ENCODE assay signal across 8 cellular contexts in genomic region chr10:87660484-87661133, GRCh38. TPM values are rescaled to one million over a fixed set of nuclear protein-coding genes. Genes with fewer than 3 reads are reported as not detected.
A peak's percentile ranks its signal among the peaks of the same experiment; 100 is the strongest.
DNase-seq lines count a peak whose midpoint lies in the region; ATAC-seq, FAIRE-seq and TF ChIP-seq lines count a peak whose summit lies in the region.

No MANE protein-coding gene starts in this region.

- H4K20me1 ChIP-seq in SU-DHL-6 (ENCODE audit: low read depth, low read length) (no peaks in the 10 kb centered on the region), osteoblast (ENCODE audit: insufficient read depth, low read length) (peaks cover 17% of the 10 kb centered on the region)

- 0 out of 2 replicates have a peak overlapping the region, but pooled peaks have one; percentile 23 for H3K9ac ChIP-seq in SU-DHL-6 (ENCODE audit: low read length)

- H3K9me3 ChIP-seq in SU-DHL-6 (ENCODE audit: insufficient read depth, low read length) = no peaks in the 10 kb centered on the region
- H3K9me3 ChIP-seq in osteoblast (ENCODE audit: low read depth, low read length) = no peaks in the 10 kb centered on the region

- in situ Hi-C loops in GM13977 (cut with MboI; ENCODE audit: low pct_unique_long_range_greater_than_20kb, low sequenced_read_pairs, unreplicated experiment) = loop anchor here (25.0 kb wide), 1 partner anchor 902 kb away; no protein-coding TSS in a partner anchor

- DNase-seq in GM18507 (ENCODE audit: extremely low spot score, insufficient read length, low read depth) = no peak
- peak; percentile 76 for DNase-seq in fibroblast of peridontal ligament (ENCODE audit: extremely low read depth)
- peak; percentile 88 for DNase-seq in osteoblast (ENCODE audit: insufficient read length, low spot score, missing footprints)
- DNase-seq in germinal center (ENCODE audit: low spot score) = no peak
- no peak for DNase-seq in GM13977 (ENCODE audit: low spot score)
- no peak for DNase-seq in NCI-H2107 (lab: John Stamatoyannopoulos, UW)

- no peaks in the 10 kb centered on the region for H3F3A ChIP-seq in SU-DHL-6 (ENCODE audit: insufficient read depth)

- H3K27ac ChIP-seq in SU-DHL-6 (ENCODE audit: low read depth, low read length) = no peak overlapping the region
- peak overlapping the region; percentile 85 for H3K27ac ChIP-seq in osteoblast (ENCODE audit: low read depth, low read length)

- ATAC-seq in GM21447 (IDR thresholded peaks at IDR 0.05; ENCODE audit: unreplicated experiment) = no peak

- no peaks in the 10 kb centered on the region for H3K36me3 ChIP-seq in SU-DHL-6 (ENCODE audit: low read length)
- peaks cover 9% of the 10 kb centered on the region for H3K36me3 ChIP-seq in osteoblast (ENCODE audit: insufficient read depth, low read length)

- H3K79me2 ChIP-seq in SU-DHL-6 (ENCODE audit: insufficient read depth, low read length) (no peaks in the 10 kb centered on the region), osteoblast (ENCODE audit: insufficient read depth, low read length) (peaks cover 55% of the 10 kb centered on the region)

- no peak for TF ChIP-seq CTCF in SU-DHL-6 (IDR thresholded peaks at IDR 0.05; ENCODE audit: insufficient read depth, low read length, poor library complexity, severe bottlenecking)
- no peak for TF ChIP-seq CTCF in osteoblast (IDR thresholded peaks at IDR 0.05; ENCODE audit: extremely low read depth, low read depth, low read length)
- TF ChIP-seq CTCF in GM13977 (IDR thresholded peaks at IDR 0.05; ENCODE audit: extremely low read depth, insufficient read depth, missing control alignments) = no peak

- H3K4me3 ChIP-seq in SU-DHL-6 (ENCODE audit: insufficient read depth, low read length, poor library complexity, severe bottlenecking) = peak overlapping the region; percentile 40
- peak overlapping the region; percentile 95 for H3K4me3 ChIP-seq in osteoblast (ENCODE audit: insufficient read depth, low read length)

- peak overlapping the region; percentile 29 for H2AFZ ChIP-seq in SU-DHL-6 (ENCODE audit: low read depth, low read length, severe bottlenecking)
- peak overlapping the region; percentile 87 for H2AFZ ChIP-seq in osteoblast (ENCODE audit: low read length)

- peaks cover 47% of the 10 kb centered on the region for H3K4me1 ChIP-seq in osteoblast (ENCODE audit: insufficient read depth, low read length)

- H3K4me2 ChIP-seq in SU-DHL-6 (ENCODE audit: low read depth, low read length, poor library complexity, severe bottlenecking) = peak overlapping the region; percentile 51
- H3K4me2 ChIP-seq in osteoblast (ENCODE audit: insufficient read depth, low read length) = peak overlapping the region; percentile 97

- no peaks in the 10 kb centered on the region for H3K9me2 ChIP-seq in SU-DHL-6 (replicated peaks; ENCODE audit: insufficient read depth, low read length)

- H3K27me3 ChIP-seq in SU-DHL-6 (ENCODE audit: low read length) (no peaks in the 10 kb centered on the region), osteoblast (ENCODE audit: insufficient read depth, low read length) (no peaks in the 10 kb centered on the region)

- peak; percentile 39 for FAIRE-seq in GM18507 (lab: Jason Lieb, UNC)

RNA-seq across cellular contexts. Expression of gene PAPSS2, which starts 0.9 kb away (rescaled TPM):
- total RNA-seq in osteoblast = 70.1 and 81.8 TPM in 2 replicates

Comparison
In these comparisons a context has a peak if more than half of its experiments do, and no peak if none do; other contexts are left out.
1. DNase-seq: peak in fibroblast of peridontal ligament (single experiment) and osteoblast (single experiment); none in GM18507 (single experiment), germinal center (single experiment), GM13977 (single experiment) and NCI-H2107 (single experiment).